In the genomic region with DNA sequence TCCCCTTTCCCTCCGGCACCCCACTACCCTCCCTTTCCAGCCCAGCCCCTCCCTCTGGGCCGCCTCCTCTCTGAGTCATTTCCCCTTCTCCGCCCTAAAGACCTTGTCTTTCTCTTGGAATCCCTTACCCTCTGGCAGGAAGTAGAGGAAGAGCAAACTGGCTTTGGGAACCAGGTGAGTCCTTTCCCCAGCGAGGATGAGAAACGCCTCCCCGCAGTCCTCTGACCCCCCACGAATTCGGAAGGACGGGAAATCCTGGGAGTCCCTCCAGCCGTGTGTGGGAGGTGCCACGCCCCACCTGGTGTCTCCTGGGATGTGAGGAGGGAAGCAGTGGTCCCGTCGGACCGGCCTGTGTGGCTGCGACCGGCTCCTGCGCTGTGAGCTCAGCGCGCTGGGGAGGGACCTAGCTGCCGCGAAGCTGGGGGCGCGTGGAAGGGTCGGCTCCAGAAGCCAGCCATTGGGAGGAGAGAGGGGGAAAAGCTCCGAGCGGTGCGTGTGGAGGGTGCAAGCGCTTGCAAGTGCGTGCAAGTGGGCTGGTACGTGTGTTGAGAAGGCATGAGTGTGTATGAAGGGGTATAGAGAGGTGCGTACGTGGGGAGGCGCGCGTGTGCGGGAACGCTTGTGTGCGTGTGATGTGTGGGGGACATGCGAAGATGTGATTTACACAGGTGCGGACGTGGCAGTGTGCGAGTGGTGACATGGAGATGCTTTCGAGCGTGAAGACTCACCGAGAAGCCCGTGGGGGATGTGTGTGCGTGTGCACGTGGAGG, we compare ENCODE assay signal across 10 cellular contexts. TPM values are rescaled to one million over a fixed set of nuclear protein-coding genes. Genes with fewer than 3 reads are reported as not detected.
DNase-seq lines count a peak whose midpoint lies in the region; ATAC-seq and TF ChIP-seq lines count a peak whose summit lies in the region.
"Had no signal": no experiment of that assay in that cellular context is flagged by ENCODE, and none has a peak within 500 bp of the region (broad histone marks: within the 10 kb centered on the region; RNA-seq: fewer than 3 reads in every experiment).

No MANE protein-coding gene starts in this region.

- peaks cover 1% of the 10 kb centered on the region for H3K9me3 Mint-ChIP-seq in glutamatergic neuron (ENCODE audit: unreplicated experiment)
- no peaks in the 10 kb centered on the region for H3K9me3 Mint-ChIP-seq in activated T-helper 2 cell treated with anti-CD3 and anti-CD28 coated beads, Interferon-gamma antibody, Interleukin-2, Interleukin-4, amounts not matched to agents 10 μg/mL and 5 μg/mL and 100 μg/mL, durations not matched to agents 14 hours and 24 hours and 36 hours

- H3K36me3 ChIP-seq in SJSA1 = peaks cover 3% of the 10 kb centered on the region; the same call in 1 of the 2 replicates
- no peaks in the 10 kb centered on the region for H3K36me3 ChIP-seq in tibial artery

- H3K4me3 ChIP-seq in SJSA1 = peak overlapping the region; percentile 45
- H3K4me3 ChIP-seq in retinal pigment epithelial cell (ENCODE audit: low read length) = peak overlapping the region; percentile 67
- H3K4me3 ChIP-seq in tibial artery = peak overlapping the region in 1 of 2 donors; percentile 31

- H3K27ac ChIP-seq in SJSA1 = peak overlapping the region; percentile 49
- no peak overlapping the region for H3K27ac ChIP-seq in tibial artery

- TF ChIP-seq CTCF in glutamatergic neuron (IDR thresholded peaks at IDR 0.05; ENCODE audit: partially characterized antibody, unreplicated experiment) = no peak
- TF ChIP-seq CTCF in retinal pigment epithelial cell (conservative IDR thresholded peaks at IDR 0.05; ENCODE audit: low read depth, low read length) = no peak
- no peak for TF ChIP-seq CTCF in tibial artery (IDR thresholded peaks at IDR 0.05)

- no peak for ATAC-seq in HG03571 (IDR thresholded peaks at IDR 0.05; ENCODE audit: unreplicated experiment)

- H3K36me3 Mint-ChIP-seq in glutamatergic neuron (ENCODE audit: unreplicated experiment) = no peaks in the 10 kb centered on the region
- H3K36me3 Mint-ChIP-seq in activated T-helper 2 cell treated with anti-CD3 and anti-CD28 coated beads, Interferon-gamma antibody, Interleukin-2, Interleukin-4, amounts not matched to agents 10 μg/mL and 5 μg/mL and 100 μg/mL, durations not matched to agents 14 hours and 24 hours and 36 hours (ENCODE audit: low read depth) = no peaks in the 10 kb centered on the region

- H3K4me1 Mint-ChIP-seq in glutamatergic neuron (ENCODE audit: low read depth, unreplicated experiment) = no peaks in the 10 kb centered on the region
- no peaks in the 10 kb centered on the region for H3K4me1 Mint-ChIP-seq in activated T-helper 2 cell treated with anti-CD3 and anti-CD28 coated beads, Interferon-gamma antibody, Interleukin-2, Interleukin-4, amounts not matched to agents 10 μg/mL and 5 μg/mL and 100 μg/mL, durations not matched to agents 14 hours and 24 hours and 36 hours (ENCODE audit: low read depth)

- H3K4me1 ChIP-seq in SJSA1 (replicated peaks) = peaks cover 21% of the 10 kb centered on the region
- H3K4me1 ChIP-seq in tibial artery = peaks cover 0 to 10% (median 4%) of the 10 kb centered on the region in 4 donors

- H3K9me3 ChIP-seq in SJSA1 (replicated peaks) = no peaks in the 10 kb centered on the region
- H3K9me3 ChIP-seq in tibial artery = no peaks in the 10 kb centered on the region

- no peaks in the 10 kb centered on the region for H3K27me3 Mint-ChIP-seq in glutamatergic neuron (ENCODE audit: unreplicated experiment)
- peaks cover 6% of the 10 kb centered on the region for H3K27me3 Mint-ChIP-seq in activated T-helper 2 cell treated with anti-CD3 and anti-CD28 coated beads, Interferon-gamma antibody, Interleukin-2, Interleukin-4, amounts not matched to agents 10 μg/mL and 5 μg/mL and 100 μg/mL, durations not matched to agents 14 hours and 24 hours and 36 hours (ENCODE audit: low read depth)

- DNase-seq in HCEC 1CT = peak; percentile 2
- DNase-seq in SJSA1 (ENCODE audit: low read depth in 1 of 2, low spot score in 2 of 2) = peak; percentile 32 to 34
- DNase-seq in glutamatergic neuron = peak; percentile 19
- no peak for DNase-seq in retinal pigment epithelial cell (ENCODE audit: low read depth)
- no peak for DNase-seq in NCI-H510A treated with DMSO at 0.1 percent for 48 hours (lab: John Stamatoyannopoulos, UW)
- DNase-seq in tibial artery = no peak
- no peak for DNase-seq in activated T-helper 2 cell treated with anti-CD3 and anti-CD28 coated beads, Interferon-gamma antibody, Interleukin-2, Interleukin-4, amounts not matched to agents 10 μg/mL and 5 μg/mL and 100 μg/mL, durations not matched to agents 14 hours and 24 hours and 36 hours (ENCODE audit: low spot score)
- DNase-seq: NCI-H82; stimulated activated CD4-positive, alpha-beta T cell treated with anti-CD3 and anti-CD28 coated beads, Interleukin-1b, Interleukin-23, amount 100 ng/mL, for 48 hours had no signal

- H3K27ac Mint-ChIP-seq in glutamatergic neuron (ENCODE audit: unreplicated experiment) = no peak overlapping the region
- no peak overlapping the region for H3K27ac Mint-ChIP-seq in activated T-helper 2 cell treated with anti-CD3 and anti-CD28 coated beads, Interferon-gamma antibody, Interleukin-2, Interleukin-4, amounts not matched to agents 10 μg/mL and 5 μg/mL and 100 μg/mL, durations not matched to agents 14 hours and 24 hours and 36 hours

- H3K27me3 ChIP-seq in SJSA1 (replicated peaks) (no peaks in the 10 kb centered on the region), tibial artery (no peaks in the 10 kb centered on the region)

- intact Hi-C loops in tibial artery (cut with DNase I; ENCODE audit: low total_unique reads) = no loop called here
- intact Hi-C loops in activated T-helper 2 cell treated with anti-CD3 and anti-CD28 coated beads, Interferon-gamma antibody, Interleukin-2, Interleukin-4, amounts not matched to agents 10 μg/mL and 5 μg/mL and 100 μg/mL, durations not matched to agents 14 hours and 24 hours and 36 hours (cut with micrococcal nuclease) = no loop called here

- H3K4me3 Mint-ChIP-seq in glutamatergic neuron (ENCODE audit: unreplicated experiment) = peak overlapping the region; percentile 76
- H3K4me3 Mint-ChIP-seq in activated T-helper 2 cell treated with anti-CD3 and anti-CD28 coated beads, Interferon-gamma antibody, Interleukin-2, Interleukin-4, amounts not matched to agents 10 μg/mL and 5 μg/mL and 100 μg/mL, durations not matched to agents 14 hours and 24 hours and 36 hours (ENCODE audit: low read depth) = no peak overlapping the region

RNA-seq across cellular contexts. Expression of a gene that starts 46.3 kb away (rescaled TPM):
- not detected in 2 replicates for total RNA-seq in SJSA1 (2014; rRNA removed; shearing (Covaris generic))
- not detected for total RNA-seq in glutamatergic neuron (ENCODE audit: unreplicated experiment)
- total RNA-seq in activated T-helper 2 cell treated with anti-CD3 and anti-CD28 coated beads, Interferon-gamma antibody, Interleukin-2, Interleukin-4, amounts not matched to agents 10 μg/mL and 5 μg/mL and 100 μg/mL, durations not matched to agents 14 hours and 24 hours and 36 hours = not detected in 2 replicates

Comparison
In these comparisons a context has a peak if more than half of its experiments do, and no peak if none do; other contexts are left out.
1. DNase-seq: peak in HCEC 1CT (single experiment), SJSA1 (2 of 2) and glutamatergic neuron (single experiment); none in retinal pigment epithelial cell (single experiment), NCI-H510A treated with DMSO at 0.1 percent for 48 hours (single experiment), tibial artery (0 of 2) and activated T-helper 2 cell treated with anti-CD3 and anti-CD28 coated beads, Interferon-gamma antibody, Interleukin-2, Interleukin-4, amounts not matched to agents 10 μg/mL and 5 μg/mL and 100 μg/mL, durations not matched to agents 14 hours and 24 hours and 36 hours (single experiment).